9 cellular contexts compared by ENCODE assay signal in the genomic region with DNA sequence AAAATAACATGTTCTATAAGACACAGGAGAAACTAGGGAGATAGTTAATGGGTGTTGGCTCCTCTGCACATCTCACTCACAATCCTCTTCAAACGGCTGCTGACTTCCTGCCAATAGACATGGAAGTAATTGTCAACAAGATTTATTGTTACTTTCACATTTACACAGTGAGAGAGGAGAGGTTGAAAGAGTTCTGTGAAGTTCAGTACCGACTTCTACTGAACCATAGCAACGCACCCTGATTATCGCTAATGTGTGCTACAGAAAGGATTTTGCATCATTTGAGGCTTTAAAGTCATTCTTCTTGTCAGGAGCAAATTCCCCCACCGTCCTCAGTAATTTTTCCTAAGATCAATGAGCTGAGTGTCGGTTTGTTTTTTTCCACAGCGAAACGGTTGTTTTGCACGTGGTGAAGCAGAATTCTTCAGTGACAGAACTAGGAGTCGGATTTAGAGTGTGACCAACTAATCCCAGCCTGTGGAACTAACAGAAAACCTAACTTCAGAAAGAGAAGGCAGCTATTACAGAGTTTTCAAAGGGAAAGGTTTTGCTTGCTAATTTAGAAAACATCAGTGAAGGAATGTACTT.
DNase-seq lines count a peak whose midpoint lies in the region; ATAC-seq and TF ChIP-seq lines count a peak whose summit lies in the region.
"Had no signal": no experiment of that assay in that cellular context is flagged by ENCODE, and none has a peak within 500 bp of the region (broad histone marks: within the 10 kb centered on the region; RNA-seq: fewer than 3 reads in every experiment).

No MANE protein-coding gene starts in this region.

- no peaks in the 10 kb centered on the region for H3K79me2 ChIP-seq in H9 (ENCODE audit: insufficient read depth, low read length)
- H3K79me2 ChIP-seq in mesendoderm (ENCODE audit: control insufficient read depth, insufficient read depth, low read length) = no peaks in the 10 kb centered on the region

- no peaks in the 10 kb centered on the region for H3K79me1 ChIP-seq in H9 (ENCODE audit: insufficient read depth, low read depth, low read length, poor library complexity, severe bottlenecking)
- H3K79me1 ChIP-seq in mesendoderm (ENCODE audit: low read length) = no peaks in the 10 kb centered on the region

- H2BK120ac ChIP-seq in H9 (ENCODE audit: low read depth, low read length, poor library complexity, severe bottlenecking) = no peak overlapping the region
- no peak overlapping the region for H2BK120ac ChIP-seq in mesendoderm (ENCODE audit: low read depth, low read length)

- H4K5ac ChIP-seq in H9 (ENCODE audit: insufficient read length, low read depth, low read length) (no peak overlapping the region), mesendoderm (ENCODE audit: low read length) (no peak overlapping the region)

- H2BK20ac ChIP-seq in H9 (ENCODE audit: low read depth, low read length, poor library complexity, severe bottlenecking) = no peak overlapping the region

- no peaks in the 10 kb centered on the region for H4K20me1 ChIP-seq in H9 (ENCODE audit: control insufficient read depth, insufficient read depth, insufficient read length)

- no peak overlapping the region for H4K91ac ChIP-seq in H9 (ENCODE audit: insufficient read length, low read depth, low read length)

- no peak overlapping the region for H3K23ac ChIP-seq in H9 (ENCODE audit: insufficient read length, low read depth, low read length)
- H3K23ac ChIP-seq in mesendoderm (ENCODE audit: low read length) = no peak overlapping the region

- no peaks in the 10 kb centered on the region for H3K36me3 ChIP-seq in muscle layer of duodenum (ENCODE audit: control insufficient read depth in 1 of 2, insufficient read depth in 2 of 2, low read length in 2 of 2)
- no peaks in the 10 kb centered on the region for H3K36me3 ChIP-seq in mesendoderm (ENCODE audit: control insufficient read depth, insufficient read depth, low read length)
- H3K36me3 ChIP-seq: right lobe of liver had no signal

- H3K56ac ChIP-seq in H9 (ENCODE audit: insufficient read length, low read depth, low read length) (no peak overlapping the region), mesendoderm (ENCODE audit: low read length) (no peak overlapping the region)

- intact Hi-C loops in activated T-helper 1 cell treated with anti-CD3 and anti-CD28 coated beads, Interleukin-12 subunit alpha, Interleukin-12 subunit beta, Interleukin-2, Interleukin-4 antibody, amounts not matched to agents 30 ng/mL and 10 ng/mL and 1 ng/mL, durations not matched to agents 14 hours and 24 hours and 36 hours (cut with micrococcal nuclease) = no loop called here

- no peak overlapping the region for H3K4me2 ChIP-seq in H9 (ENCODE audit: insufficient read depth, insufficient read length, low read length)
- H3K4me2 ChIP-seq in mesendoderm (ENCODE audit: low read length) = no peak overlapping the region

- ATAC-seq in HG03135 (IDR thresholded peaks at IDR 0.05; ENCODE audit: unreplicated experiment) (peak; percentile 49), HG03442 (IDR thresholded peaks at IDR 0.05; ENCODE audit: unreplicated experiment) (no peak)

- no peak overlapping the region for H4K8ac ChIP-seq in H9 (replicated peaks; ENCODE audit: insufficient read length, low read depth, low read length)
- no peak overlapping the region for H4K8ac ChIP-seq in mesendoderm (ENCODE audit: low read depth, low read length)

- peak overlapping the region; percentile 69 for H3K4me3 Mint-ChIP-seq in activated T-helper 1 cell treated with anti-CD3 and anti-CD28 coated beads, Interleukin-12 subunit alpha, Interleukin-12 subunit beta, Interleukin-2, Interleukin-4 antibody, amounts not matched to agents 30 ng/mL and 10 ng/mL and 1 ng/mL, durations not matched to agents 14 hours and 24 hours and 36 hours
- no peak overlapping the region for H3K4me3 Mint-ChIP-seq in H9

- no peak overlapping the region for H3K14ac ChIP-seq in H9 (ENCODE audit: insufficient read depth, low read length)

- H3K9ac ChIP-seq in H9 (ENCODE audit: extremely low read depth, insufficient read length, low read length) = no peak overlapping the region
- no peak overlapping the region for H3K9ac ChIP-seq in mesendoderm (ENCODE audit: low read length)

- H3T11ph ChIP-seq in H9 (ENCODE audit: low read length) = no peak overlapping the region

- H2AK5ac ChIP-seq in H9 (ENCODE audit: insufficient read length, low read length) (no peak overlapping the region), mesendoderm (ENCODE audit: low read length) (no peak overlapping the region)

- H3K36me3 Mint-ChIP-seq in activated T-helper 1 cell treated with anti-CD3 and anti-CD28 coated beads, Interleukin-12 subunit alpha, Interleukin-12 subunit beta, Interleukin-2, Interleukin-4 antibody, amounts not matched to agents 30 ng/mL and 10 ng/mL and 1 ng/mL, durations not matched to agents 14 hours and 24 hours and 36 hours (ENCODE audit: low read depth) = no peaks in the 10 kb centered on the region
- no peaks in the 10 kb centered on the region for H3K36me3 Mint-ChIP-seq in H9 (ENCODE audit: insufficient read depth in 1 of 3, low read depth in 3 of 3)

- DNase-seq in COR-L47 (lab: John Stamatoyannopoulos, UW) (peak; percentile 22), H9 (no peak), hepatic stellate cell (ENCODE audit: low spot score) (no peak), mesendoderm (no peak)
- DNase-seq in activated T-helper 1 cell treated with anti-CD3 and anti-CD28 coated beads, Interleukin-12 subunit alpha, Interleukin-12 subunit beta, Interleukin-2, Interleukin-4 antibody, amounts not matched to agents 30 ng/mL and 10 ng/mL and 1 ng/mL, durations not matched to agents 14 hours and 24 hours and 36 hours (ENCODE audit: low spot score) = peak; percentile 4
- DNase-seq: right lobe of liver had no signal

- H3K9me3 ChIP-seq in muscle layer of duodenum (ENCODE audit: control insufficient read depth in 1 of 2, low read length in 2 of 2) (no peaks in the 10 kb centered on the region), H9 (ENCODE audit: control insufficient read depth, low read depth, low read length) (no peaks in the 10 kb centered on the region)
- H3K9me3 ChIP-seq: right lobe of liver had no signal

- H2BK5ac ChIP-seq in H9 (ENCODE audit: insufficient read length, low read length) = no peak overlapping the region
- no peak overlapping the region for H2BK5ac ChIP-seq in mesendoderm (ENCODE audit: low read length)

- peaks cover 27% of the 10 kb centered on the region for H3K4me1 Mint-ChIP-seq in activated T-helper 1 cell treated with anti-CD3 and anti-CD28 coated beads, Interleukin-12 subunit alpha, Interleukin-12 subunit beta, Interleukin-2, Interleukin-4 antibody, amounts not matched to agents 30 ng/mL and 10 ng/mL and 1 ng/mL, durations not matched to agents 14 hours and 24 hours and 36 hours (ENCODE audit: low read depth)
- 0 out of 4 replicates have a peak, but pooled peaks cover 0 to 5% of the 10 kb centered on the region in 2 experiments for H3K4me1 Mint-ChIP-seq in H9

- no peaks in the 10 kb centered on the region for H3K23me2 ChIP-seq in H9 (ENCODE audit: insufficient read length, low read depth, low read length, poor library complexity, severe bottlenecking)

- no peak overlapping the region for H2AFZ ChIP-seq in H9 (ENCODE audit: low read length)

- WGBS in H9 (ENCODE audit: extremely low coverage, insufficient read length, low lambda C conversion rate) = no CpG with 5 or more reads among the region's 10 CpGs
- no CpG with 5 or more reads among the region's 10 CpGs for WGBS in mesendoderm (ENCODE audit: extremely low coverage, insufficient coverage, low lambda C conversion rate)

- H3K4ac ChIP-seq in H9 (ENCODE audit: low read depth, low read length) (no peak overlapping the region), mesendoderm (ENCODE audit: low read depth, low read length) (no peak overlapping the region)

- no peak overlapping the region for H2BK12ac ChIP-seq in H9 (ENCODE audit: insufficient read length, low read depth, low read length)

- H2BK15ac ChIP-seq in H9 (ENCODE audit: low read depth, low read length) (no peak overlapping the region), mesendoderm (replicated peaks; ENCODE audit: low read depth) (no peak overlapping the region)

- H3K27ac Mint-ChIP-seq in activated T-helper 1 cell treated with anti-CD3 and anti-CD28 coated beads, Interleukin-12 subunit alpha, Interleukin-12 subunit beta, Interleukin-2, Interleukin-4 antibody, amounts not matched to agents 30 ng/mL and 10 ng/mL and 1 ng/mL, durations not matched to agents 14 hours and 24 hours and 36 hours = peak overlapping the region; percentile 71
- no peak overlapping the region; a peak in 1 of 7 replicates for H3K27ac Mint-ChIP-seq in H9

- peaks cover 2% of the 10 kb centered on the region for H3K27me3 Mint-ChIP-seq in activated T-helper 1 cell treated with anti-CD3 and anti-CD28 coated beads, Interleukin-12 subunit alpha, Interleukin-12 subunit beta, Interleukin-2, Interleukin-4 antibody, amounts not matched to agents 30 ng/mL and 10 ng/mL and 1 ng/mL, durations not matched to agents 14 hours and 24 hours and 36 hours (ENCODE audit: insufficient read depth)
- no peaks in the 10 kb centered on the region for H3K27me3 Mint-ChIP-seq in H9 (ENCODE audit: low read depth)

- no peak overlapping the region for H3K18ac ChIP-seq in H9 (ENCODE audit: insufficient read length, low read depth, low read length)
- H3K18ac ChIP-seq in mesendoderm (ENCODE audit: low read length) = no peak overlapping the region

- H3K27ac ChIP-seq in muscle layer of duodenum (ENCODE audit: low read length) (no peak overlapping the region), H9 (ENCODE audit: insufficient read length, low read depth, low read length) (no peak overlapping the region), mesendoderm (ENCODE audit: low read depth, low read length) (no peak overlapping the region)
- H3K27ac ChIP-seq: right lobe of liver had no signal

- H3K27me3 ChIP-seq in muscle layer of duodenum (ENCODE audit: low read depth, low read length) (no peaks in the 10 kb centered on the region), H9 (ENCODE audit: insufficient read depth, low read length) (no peaks in the 10 kb centered on the region), mesendoderm (ENCODE audit: insufficient read depth, low read length, poor library complexity) (no peaks in the 10 kb centered on the region)
- H3K27me3 ChIP-seq: right lobe of liver had no signal

- H3K9me3 Mint-ChIP-seq in activated T-helper 1 cell treated with anti-CD3 and anti-CD28 coated beads, Interleukin-12 subunit alpha, Interleukin-12 subunit beta, Interleukin-2, Interleukin-4 antibody, amounts not matched to agents 30 ng/mL and 10 ng/mL and 1 ng/mL, durations not matched to agents 14 hours and 24 hours and 36 hours = no peaks in the 10 kb centered on the region
- no peaks in the 10 kb centered on the region for H3K9me3 Mint-ChIP-seq in H9

- TF ChIP-seq CTCF in H9 (conservative IDR thresholded peaks at IDR 0.05) = no peak

- H3K4me1 ChIP-seq in muscle layer of duodenum (ENCODE audit: control insufficient read depth in 1 of 2, insufficient read depth in 2 of 2, low read length in 2 of 2) (peaks cover 0 to 13% of the 10 kb centered on the region in 2 donors), H9 (ENCODE audit: insufficient read depth, low read length) (no peaks in the 10 kb centered on the region), mesendoderm (ENCODE audit: control insufficient read depth, low read depth, low read length) (no peaks in the 10 kb centered on the region)
- H3K4me1 ChIP-seq: right lobe of liver had no signal

- H3K4me3 ChIP-seq in muscle layer of duodenum (ENCODE audit: low read depth in 1 of 2, low read length in 2 of 2) (peak overlapping the region; percentile 47 to 60), mesendoderm (ENCODE audit: low read length) (no peak overlapping the region)

Comparison
In these comparisons a context has a peak if more than half of its experiments do, and no peak if none do; other contexts are left out.
1. DNase-seq: peak in COR-L47 (single experiment) and activated T-helper 1 cell treated with anti-CD3 and anti-CD28 coated beads, Interleukin-12 subunit alpha, Interleukin-12 subunit beta, Interleukin-2, Interleukin-4 antibody, amounts not matched to agents 30 ng/mL and 10 ng/mL and 1 ng/mL, durations not matched to agents 14 hours and 24 hours and 36 hours (single experiment); none in H9 (single experiment), hepatic stellate cell (single experiment) and mesendoderm (single experiment).